Comparison of ENCODE assay signal across 1 cellular context in the genomic region with DNA sequence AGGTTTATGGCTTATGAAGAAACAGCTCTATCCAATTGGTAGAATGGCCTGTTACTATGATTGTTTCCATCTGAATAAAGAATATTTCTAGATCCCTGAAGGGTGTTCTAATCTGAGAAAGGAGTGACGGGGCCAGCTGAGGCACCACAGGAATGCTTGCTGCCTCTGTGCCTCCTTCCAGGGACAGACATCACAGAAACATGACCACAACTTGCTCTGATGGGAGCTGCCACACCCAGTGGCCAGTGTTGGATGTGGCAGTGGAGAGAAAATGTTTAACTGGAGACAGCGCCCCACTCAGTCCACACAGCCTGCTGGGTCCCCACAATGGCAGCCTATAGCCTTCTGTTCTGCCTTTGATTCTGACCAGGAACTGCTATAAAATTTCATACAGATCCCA.
TF ChIP-seq lines count a peak whose summit lies in the region.

No MANE protein-coding gene starts in this region.

TF ChIP-seq in K562, 482 proteins besides CTCF, POLR2A, EP300 and RAD21:
- TF ChIP-seq OTX1 (CRISPR knock-in tag; IDR thresholded peaks at IDR 0.05) (no peak), SMC3 (conservative IDR thresholded peaks at IDR 0.05; ENCODE audit: insufficient read depth, low read depth, low read length) (0 out of 2 replicates have a peak, but pooled peaks have one; percentile 25), ETV6 (IDR thresholded peaks at IDR 0.05; ENCODE audit: borderline replicate concordance in 1 of 2, low read depth in 2 of 2, low read length in 1 of 2) (no peak), ETV6 (CRISPR knock-in tag; IDR thresholded peaks at IDR 0.05; ENCODE audit: borderline replicate concordance) (no peak), HDAC8 (tag; IDR thresholded peaks at IDR 0.05) (no peak), TOE1 (IDR thresholded peaks at IDR 0.05; ENCODE audit: borderline replicate concordance) (no peak), TOE1 (CRISPR knock-in tag; IDR thresholded peaks at IDR 0.05; ENCODE audit: borderline replicate concordance, low read depth) (no peak)
